ENCODE assay signal across 11 cellular contexts in genomic region chr1:8472668-8473067, GRCh38.
DNase-seq lines count a peak whose midpoint lies in the region; ATAC-seq and TF ChIP-seq lines count a peak whose summit lies in the region.
"Had no signal": no experiment of that assay in that cellular context is flagged by ENCODE, and none has a peak within 500 bp of the region (broad histone marks: within the 10 kb centered on the region; RNA-seq: fewer than 3 reads in every experiment).

No MANE protein-coding gene starts in this region.

- no peak overlapping the region for H2AFZ ChIP-seq in SU-DHL-6 (ENCODE audit: low read depth, low read length, severe bottlenecking)

- peak; percentile 72 for ATAC-seq in activated naive CD8-positive, alpha-beta T cell treated with anti-CD3 and anti-CD28 coated beads, Interleukin-2, amount 50 U/mL, for 24 hours

- H3K27ac ChIP-seq in SU-DHL-6 (ENCODE audit: low read depth, low read length) = peak overlapping the region; percentile 54
- H3K27ac ChIP-seq: 22Rv1 had no signal

- H3K27me3 Mint-ChIP-seq in activated naive CD8-positive, alpha-beta T cell treated with anti-CD3 and anti-CD28 coated beads, Interleukin-2, amount 50 U/mL, for 24 hours = no peaks in the 10 kb centered on the region

- H3K9ac ChIP-seq in SU-DHL-6 (ENCODE audit: low read length) = peak overlapping the region; percentile 12; the same call in 1 of the 2 replicates

- H3K27me3 ChIP-seq in SU-DHL-6 (ENCODE audit: low read length) = no peaks in the 10 kb centered on the region

- no peaks in the 10 kb centered on the region for H3K36me3 ChIP-seq in SU-DHL-6 (ENCODE audit: low read length)

- no peak for TF ChIP-seq CTCF in SU-DHL-6 (IDR thresholded peaks at IDR 0.05; ENCODE audit: insufficient read depth, low read length, poor library complexity, severe bottlenecking)

- no peak overlapping the region for H3K4me3 ChIP-seq in SU-DHL-6 (ENCODE audit: insufficient read depth, low read length, poor library complexity, severe bottlenecking)
- H3K4me3 ChIP-seq: smooth muscle cell had no signal

- H3K4me3 Mint-ChIP-seq in activated naive CD8-positive, alpha-beta T cell treated with anti-CD3 and anti-CD28 coated beads, Interleukin-2, amount 50 U/mL, for 24 hours = peak overlapping the region; percentile 46

- no peaks in the 10 kb centered on the region for H3K9me3 ChIP-seq in SU-DHL-6 (ENCODE audit: insufficient read depth, low read length)

- H3K36me3 Mint-ChIP-seq in activated naive CD8-positive, alpha-beta T cell treated with anti-CD3 and anti-CD28 coated beads, Interleukin-2, amount 50 U/mL, for 24 hours (ENCODE audit: low read depth) = peaks cover 4% of the 10 kb centered on the region

- H3K79me2 ChIP-seq in SU-DHL-6 (ENCODE audit: insufficient read depth, low read length) = peaks cover 29% of the 10 kb centered on the region

- no peaks in the 10 kb centered on the region for H3K9me3 Mint-ChIP-seq in activated naive CD8-positive, alpha-beta T cell treated with anti-CD3 and anti-CD28 coated beads, Interleukin-2, amount 50 U/mL, for 24 hours

- peak; percentile 10 for DNase-seq in activated CD4-positive, CD25-positive, alpha-beta regulatory T cell treated with anti-CD3 and anti-CD28 coated beads, Interleukin-2, amount 50 U/mL, for 16 hours (ENCODE audit: low read depth, low spot score)
- no peak for DNase-seq in activated CD4-positive, CD25-positive, alpha-beta regulatory T cell treated with anti-CD3 and anti-CD28 coated beads, Interleukin-2, amount 50 U/mL, for 72 hours
- DNase-seq in activated naive CD8-positive, alpha-beta T cell treated with anti-CD3 and anti-CD28 coated beads, Interleukin-2, amount 50 U/mL, for 24 hours = peak; percentile 27
- DNase-seq in stimulated activated naive CD4-positive, alpha-beta T cell (lab: John Stamatoyannopoulos, UW) = peak in 5 of 6 experiments; percentile 16 to 64 (median 56)
- no peak for DNase-seq in hippocampal formation (lab: John Stamatoyannopoulos, UW)
- no peak for DNase-seq in NCI-H1436 (lab: John Stamatoyannopoulos, UW)
- DNase-seq in DMS 273 (lab: John Stamatoyannopoulos, UW; ENCODE audit: unreplicated experiment) = no peak
- DNase-seq: NCI-H1417 had no signal

- peaks cover 56% of the 10 kb centered on the region for H3K4me1 Mint-ChIP-seq in activated naive CD8-positive, alpha-beta T cell treated with anti-CD3 and anti-CD28 coated beads, Interleukin-2, amount 50 U/mL, for 24 hours

- peaks cover 17% of the 10 kb centered on the region for H3F3A ChIP-seq in SU-DHL-6 (ENCODE audit: insufficient read depth)

- peak overlapping the region; percentile 56 for H3K4me2 ChIP-seq in SU-DHL-6 (ENCODE audit: low read depth, low read length, poor library complexity, severe bottlenecking)
- H3K4me2 ChIP-seq: smooth muscle cell had no signal

- no peaks in the 10 kb centered on the region for H4K20me1 ChIP-seq in SU-DHL-6 (ENCODE audit: low read depth, low read length)

- H3K27ac Mint-ChIP-seq in activated naive CD8-positive, alpha-beta T cell treated with anti-CD3 and anti-CD28 coated beads, Interleukin-2, amount 50 U/mL, for 24 hours = peak overlapping the region; percentile 74

- no peaks in the 10 kb centered on the region for H3K9me2 ChIP-seq in SU-DHL-6 (replicated peaks; ENCODE audit: insufficient read depth, low read length)

Comparison
In these comparisons a context has a peak if more than half of its experiments do, and no peak if none do; other contexts are left out.
1. DNase-seq: peak in activated CD4-positive, CD25-positive, alpha-beta regulatory T cell treated with anti-CD3 and anti-CD28 coated beads, Interleukin-2, amount 50 U/mL, for 16 hours (single experiment), activated naive CD8-positive, alpha-beta T cell treated with anti-CD3 and anti-CD28 coated beads, Interleukin-2, amount 50 U/mL, for 24 hours (single experiment) and stimulated activated naive CD4-positive, alpha-beta T cell (5 of 6); none in activated CD4-positive, CD25-positive, alpha-beta regulatory T cell treated with anti-CD3 and anti-CD28 coated beads, Interleukin-2, amount 50 U/mL, for 72 hours (single experiment), hippocampal formation (0 of 2), NCI-H1436 (single experiment) and DMS 273 (single experiment).